Comparison of ENCODE assay signal across 11 cellular contexts in genomic region chr10:73814896-73815718, GRCh38. TPM values are rescaled to one million over a fixed set of nuclear protein-coding genes. Genes with fewer than 3 reads are reported as not detected.
DNase-seq lines count a peak whose midpoint lies in the region; ATAC-seq, FAIRE-seq and TF ChIP-seq lines count a peak whose summit lies in the region.
"Had no signal": no experiment of that assay in that cellular context is flagged by ENCODE, and none has a peak within 500 bp of the region (broad histone marks: within the 10 kb centered on the region; RNA-seq: fewer than 3 reads in every experiment).

No MANE protein-coding gene starts in this region.

- no TSS peak for BruUV-seq in K562 (replicated peaks; lab: Mats Ljungman, UMichigan)

- no peak overlapping the region for H3K27ac ChIP-seq in DND-41 (ENCODE audit: low read length)
- peak overlapping the region; percentile 48; the same call in 1 of the 3 replicates for H3K27ac ChIP-seq in K562 (ENCODE audit: extremely low read depth, low read depth, low read length)

- no peak overlapping the region for H2AFZ ChIP-seq in DND-41 (ENCODE audit: low read depth, low read length)
- no peak overlapping the region for H2AFZ ChIP-seq in K562 (ENCODE audit: low read depth, low read length)

- peaks cover 2% of the 10 kb centered on the region for H3K36me3 Mint-ChIP-seq in IgD-negative memory B cell
- no peaks in the 10 kb centered on the region for H3K36me3 Mint-ChIP-seq in neural crest cell (ENCODE audit: low read depth)
- H3K36me3 Mint-ChIP-seq in activated T-helper 2 cell treated with anti-CD3 and anti-CD28 coated beads, Interferon-gamma antibody, Interleukin-2, Interleukin-4, amounts not matched to agents 10 μg/mL and 5 μg/mL and 100 μg/mL, durations not matched to agents 14 hours and 24 hours and 36 hours (ENCODE audit: low read depth): peaks cover 39% of the 10 kb centered on the region

- no peak overlapping the region for H3K9ac ChIP-seq in DND-41 (ENCODE audit: low read depth, low read length)
- H3K9ac ChIP-seq in K562 (ENCODE audit: insufficient read depth in 1 of 2, low read depth in 2 of 2, low read length in 2 of 2): peak overlapping the region in 1 of 2 experiments; percentile 20; a peak in 2 of 4 replicates

- peaks cover 14% of the 10 kb centered on the region for H3K79me2 ChIP-seq in DND-41 (ENCODE audit: insufficient read depth, low read length)
- H3K79me2 ChIP-seq in K562 (ENCODE audit: control insufficient read depth, insufficient read depth, low read length): peaks cover 13% of the 10 kb centered on the region

- no peaks in the 10 kb centered on the region for H3K27me3 ChIP-seq in DND-41 (ENCODE audit: insufficient read depth, low read length, poor library complexity)
- no peaks in the 10 kb centered on the region for H3K27me3 ChIP-seq in K562 (ENCODE audit: control insufficient read depth in 2 of 2, insufficient read depth in 2 of 2, low read length in 2 of 2)
- H3K27me3 ChIP-seq: gastroesophageal sphincter had no signal

- no peak for TF ChIP-seq POLR2A in K562 (conservative IDR thresholded peaks at IDR 0.05)

- no peaks in the 10 kb centered on the region for H3K27me3 Mint-ChIP-seq in IgD-negative memory B cell
- H3K27me3 Mint-ChIP-seq in neural crest cell (ENCODE audit: low read depth): no peaks in the 10 kb centered on the region
- no peaks in the 10 kb centered on the region for H3K27me3 Mint-ChIP-seq in activated T-helper 2 cell treated with anti-CD3 and anti-CD28 coated beads, Interferon-gamma antibody, Interleukin-2, Interleukin-4, amounts not matched to agents 10 μg/mL and 5 μg/mL and 100 μg/mL, durations not matched to agents 14 hours and 24 hours and 36 hours (ENCODE audit: low read depth)
- H3K27me3 Mint-ChIP-seq: stimulated activated naive CD8-positive, alpha-beta T cell treated with anti-CD3 and anti-CD28 coated beads, Interleukin-15, Interleukin-2, amounts not matched to agents 100 ng/mL and 50 ng/mL, for 24 hours had no signal

- peak overlapping the region in 2 of 3 donors; percentile 5 to 32 for H3K27ac Mint-ChIP-seq in IgD-negative memory B cell
- H3K27ac Mint-ChIP-seq in neural crest cell (ENCODE audit: unreplicated experiment): no peak overlapping the region
- no peak overlapping the region for H3K27ac Mint-ChIP-seq in activated T-helper 2 cell treated with anti-CD3 and anti-CD28 coated beads, Interferon-gamma antibody, Interleukin-2, Interleukin-4, amounts not matched to agents 10 μg/mL and 5 μg/mL and 100 μg/mL, durations not matched to agents 14 hours and 24 hours and 36 hours
- H3K27ac Mint-ChIP-seq: stimulated activated naive CD8-positive, alpha-beta T cell treated with anti-CD3 and anti-CD28 coated beads, Interleukin-15, Interleukin-2, amounts not matched to agents 100 ng/mL and 50 ng/mL, for 24 hours had no signal

- no peaks in the 10 kb centered on the region for H3K9me3 ChIP-seq in DND-41 (ENCODE audit: insufficient read depth, low read length, severe bottlenecking)
- no peaks in the 10 kb centered on the region for H3K9me3 ChIP-seq in K562 (replicated peaks; ENCODE audit: control insufficient read depth, insufficient read depth, low read depth, low read length)
- H3K9me3 ChIP-seq: gastroesophageal sphincter had no signal

- H4K20me1 ChIP-seq in DND-41 (ENCODE audit: insufficient read depth, low read length) (peaks cover 10% of the 10 kb centered on the region), K562 (replicated peaks; ENCODE audit: control insufficient read depth, insufficient read depth, low read length) (no peaks in the 10 kb centered on the region)

- peak; percentile 56 for FAIRE-seq in K562 (lab: Jason Lieb, UNC)

- H3K36me3 ChIP-seq in DND-41 (ENCODE audit: insufficient read depth, low read length) (peaks cover 54% of the 10 kb centered on the region), K562 (ENCODE audit: control insufficient read depth, insufficient read depth, low read length) (peaks cover 39% of the 10 kb centered on the region; the same call in 1 of the 3 replicates)

- no peak for TF ChIP-seq EP300 in K562 (IDR thresholded peaks at IDR 0.05; ENCODE audit: low read length)

- H3K4me2 ChIP-seq in DND-41 (ENCODE audit: insufficient read depth, low read length) (no peak overlapping the region), K562 (ENCODE audit: insufficient read depth, low read length) (no peak overlapping the region)

- CTCF ChIA-PET in K562 (lab: Yijun Ruan, JAX; ENCODE audit: low intra/inter-chr PET ratio): interaction anchor here (0.5 to 0.6 kb wide), 2 partner anchors 37 to 549 kb away, joined by 3 read pairs; no protein-coding TSS in a partner anchor

- TF ChIP-seq RAD21 in K562 (CRISPR knock-in tag; conservative IDR thresholded peaks at IDR 0.05 in 1 of 2, IDR thresholded peaks at IDR 0.05 in 1 of 2): no peak

- ATAC-seq in DND-41 (ENCODE audit: insufficient read depth, low read depth) (no peak), K562 (no peak)
- ATAC-seq: gastroesophageal sphincter had no signal

- H3K9me1 ChIP-seq in K562 (ENCODE audit: control insufficient read depth, insufficient read depth, low read length): no peaks in the 10 kb centered on the region

- H3K9me3 Mint-ChIP-seq in IgD-negative memory B cell: no peaks in the 10 kb centered on the region
- H3K9me3 Mint-ChIP-seq in neural crest cell: no peaks in the 10 kb centered on the region
- no peaks in the 10 kb centered on the region for H3K9me3 Mint-ChIP-seq in activated T-helper 2 cell treated with anti-CD3 and anti-CD28 coated beads, Interferon-gamma antibody, Interleukin-2, Interleukin-4, amounts not matched to agents 10 μg/mL and 5 μg/mL and 100 μg/mL, durations not matched to agents 14 hours and 24 hours and 36 hours
- H3K9me3 Mint-ChIP-seq: stimulated activated naive CD8-positive, alpha-beta T cell treated with anti-CD3 and anti-CD28 coated beads, Interleukin-15, Interleukin-2, amounts not matched to agents 100 ng/mL and 50 ng/mL, for 24 hours had no signal

- POLR2A ChIA-PET in K562 (lab: Yijun Ruan, JAX): interaction anchor here (0.8 to 1.7 kb wide), 6 partner anchors 15 to 40 kb away, joined by 3 to 12 read pairs (median 4); partner anchors contain the start of gene CHCHD1

- H3K4me3 Mint-ChIP-seq in IgD-negative memory B cell (peak overlapping the region in 1 of 4 donors; percentile 12), neural crest cell (no peak overlapping the region)
- H3K4me3 Mint-ChIP-seq in activated T-helper 2 cell treated with anti-CD3 and anti-CD28 coated beads, Interferon-gamma antibody, Interleukin-2, Interleukin-4, amounts not matched to agents 10 μg/mL and 5 μg/mL and 100 μg/mL, durations not matched to agents 14 hours and 24 hours and 36 hours (ENCODE audit: low read depth): no peak overlapping the region
- H3K4me3 Mint-ChIP-seq: stimulated activated naive CD8-positive, alpha-beta T cell treated with anti-CD3 and anti-CD28 coated beads, Interleukin-15, Interleukin-2, amounts not matched to agents 100 ng/mL and 50 ng/mL, for 24 hours had no signal

- in situ Hi-C loops in K562 (cut with MboI): no loop called here

- 74% methylated on average over 22 of the region's 22 CpGs for WGBS in K562 (ENCODE audit: insufficient coverage, low coverage, missing lambda C conversion rate)

- peaks cover 0 to 4% (median 3%) of the 10 kb centered on the region in 3 donors for H3K4me1 Mint-ChIP-seq in IgD-negative memory B cell
- H3K4me1 Mint-ChIP-seq in neural crest cell: peaks cover 11% of the 10 kb centered on the region
- H3K4me1 Mint-ChIP-seq in activated T-helper 2 cell treated with anti-CD3 and anti-CD28 coated beads, Interferon-gamma antibody, Interleukin-2, Interleukin-4, amounts not matched to agents 10 μg/mL and 5 μg/mL and 100 μg/mL, durations not matched to agents 14 hours and 24 hours and 36 hours (ENCODE audit: low read depth): peaks cover 4% of the 10 kb centered on the region

- peaks cover 12% of the 10 kb centered on the region for H3K4me1 ChIP-seq in DND-41 (ENCODE audit: insufficient read depth, low read length)
- peaks cover 49 to 60% of the 10 kb centered on the region in 2 experiments for H3K4me1 ChIP-seq in K562 (replicated peaks in 1 of 2; ENCODE audit: control insufficient read depth in 2 of 2, insufficient read depth in 2 of 2, low read length in 2 of 2)

- H3K4me3 ChIP-seq in DND-41 (ENCODE audit: low read depth in 1 of 2, low read length in 2 of 2) (no peak overlapping the region), K562 (no peak overlapping the region)
- H3K4me3 ChIP-seq: gastroesophageal sphincter had no signal

- peak; percentile 44 for TF ChIP-seq CTCF in DND-41 (IDR thresholded peaks at IDR 0.05; ENCODE audit: borderline replicate concordance, extremely low read depth, low read length, poor library complexity, severe bottlenecking)
- TF ChIP-seq CTCF in K562 (IDR thresholded peaks at IDR 0.05 in 2 of 3, conservative IDR thresholded peaks at IDR 0.05 in 1 of 3; ENCODE audit: insufficient read depth in 2 of 3, low read depth in 1 of 3, low read length in 3 of 3): peak; percentile 50 to 70 (median 52); a peak in 5 of 6 replicates
- TF ChIP-seq CTCF in neural crest cell (conservative IDR thresholded peaks at IDR 0.05): peak; percentile 40

- intact Hi-C loops in K562 (cut with micrococcal nuclease): loop anchor here (2.0 kb wide), 1 partner anchor 40 kb away; no protein-coding TSS in a partner anchor
- intact Hi-C loops in activated T-helper 2 cell treated with anti-CD3 and anti-CD28 coated beads, Interferon-gamma antibody, Interleukin-2, Interleukin-4, amounts not matched to agents 10 μg/mL and 5 μg/mL and 100 μg/mL, durations not matched to agents 14 hours and 24 hours and 36 hours (cut with micrococcal nuclease): loop anchor here (5.0 kb wide), 1 partner anchor 43 kb away; a partner anchor contains a TSS

- DNase-seq in DND-41: no peak
- DNase-seq in K562 (ENCODE audit: extremely low read depth in 1 of 4, low spot score in 3 of 4): peak; percentile 67 to 81 (median 80)
- no peak for DNase-seq in neural crest cell (ENCODE audit: low read depth, low spot score)
- no peak for DNase-seq in activated T-helper 2 cell treated with anti-CD3 and anti-CD28 coated beads, Interferon-gamma antibody, Interleukin-2, Interleukin-4, amounts not matched to agents 10 μg/mL and 5 μg/mL and 100 μg/mL, durations not matched to agents 14 hours and 24 hours and 36 hours (ENCODE audit: low spot score)
- DNase-seq in NOMO-1 treated with DMSO at 0.1 percent for 48 hours (lab: John Stamatoyannopoulos, UW; ENCODE audit: unreplicated experiment): no peak
- DNase-seq in nucleus accumbens (lab: John Stamatoyannopoulos, UW): no peak
- no peak for DNase-seq in amygdala (lab: John Stamatoyannopoulos, UW)
- DNase-seq: Right ventricle myocardium superior had no signal

RNA-seq across cellular contexts. Expression of gene NDST2, which starts 3.7 kb away (rescaled TPM):
- polyA plus RNA-seq in IgD-negative memory B cell (21.4 TPM), K562 (2011; rRNA removed) (23.8 and 31.6 TPM in 2 replicates), K562 (2014; fragmentation: Illumina TruSeq; extraction: Trizol) (22.6 TPM in 2 replicates), K562 (2014; fragmentation: Nextera tagmentation; extraction: Ambion mirVana) (1 to 10 TPM; 4.7 to 6.3 TPM), K562 (2014; rRNA removed) (30.5 and 31.4 TPM in 2 replicates)
- total RNA-seq in K562 (2011; cell fraction: chromatin; rRNA removed; ENCODE audit: low replicate concordance): 130 and 235 TPM in 2 replicates
- 102 and 121 TPM in 2 replicates for total RNA-seq in K562 (2011; cell fraction: nucleolus; rRNA removed)
- total RNA-seq in K562 (2011; cell fraction: nucleoplasm; rRNA removed): 108 and 109 TPM in 2 replicates
- total RNA-seq in K562 (2014; rRNA removed) (27.2 and 32.1 TPM in 2 replicates), K562 (2014; rRNA removed; fragmentation: Illumina TruSeq; extraction: Trizol) (12.5 and 14.7 TPM in 2 replicates), K562 (2015; rRNA removed; fragmentation: Illumina TruSeq; extraction: Trizol) (18.2 and 19.6 TPM in 2 replicates), K562 (2021) (33.9 and 35.7 TPM in 2 replicates), neural crest cell (27.6 and 35.7 TPM in 2 replicates)
- polyA plus RNA-seq in K562 (2011; cell fraction: cytosol; rRNA removed): 23.7 and 30.6 TPM in 2 replicates
- 99.8 and 108 TPM in 2 replicates for polyA plus RNA-seq in K562 (2011; cell fraction: nucleus; rRNA removed)
- polyA plus RNA-seq in K562 (2012): 42.1 and 123 TPM in 2 replicates
- polyA minus RNA-seq in K562 (2011; rRNA and poly(A)+ RNA removed): 22.0 and 23.5 TPM in 2 replicates
- polyA minus RNA-seq in K562 (2011; cell fraction: cytosol; rRNA and poly(A)+ RNA removed): 12.5 and 14.2 TPM in 2 replicates
- 44.3 and 53.9 TPM in 2 replicates for polyA minus RNA-seq in K562 (2011; cell fraction: nucleus; rRNA and poly(A)+ RNA removed)
- total RNA-seq in activated T-helper 2 cell treated with anti-CD3 and anti-CD28 coated beads, Interferon-gamma antibody, Interleukin-2, Interleukin-4, amounts not matched to agents 10 μg/mL and 5 μg/mL and 100 μg/mL, durations not matched to agents 14 hours and 24 hours and 36 hours: 46.5 and 46.9 TPM in 2 replicates

RNA-seq across cellular contexts. Expression of gene ZSWIM8, which starts 29.7 kb away (rescaled TPM):
- polyA plus RNA-seq in IgD-negative memory B cell: 15.2 TPM
- 202 and 543 TPM in 2 replicates for total RNA-seq in K562 (2011; cell fraction: chromatin; rRNA removed; ENCODE audit: low replicate concordance)
- total RNA-seq in K562 (2011; cell fraction: nucleolus; rRNA removed): 249 and 295 TPM in 2 replicates
- 177 and 202 TPM in 2 replicates for total RNA-seq in K562 (2011; cell fraction: nucleoplasm; rRNA removed)
- 21.9 and 34.2 TPM in 2 replicates for total RNA-seq in K562 (2014; rRNA removed)
- total RNA-seq in K562 (2014; rRNA removed; fragmentation: Illumina TruSeq; extraction: Trizol): 14.9 and 15.0 TPM in 2 replicates
- total RNA-seq in K562 (2015; rRNA removed; fragmentation: Illumina TruSeq; extraction: Trizol): 26.7 and 30.0 TPM in 2 replicates
- 43.4 and 45.6 TPM in 2 replicates for total RNA-seq in K562 (2021)
- 35.1 and 76.4 TPM in 2 replicates for polyA plus RNA-seq in K562 (2011; rRNA removed)
- polyA plus RNA-seq in K562 (2011; cell fraction: cytosol; rRNA removed): 51.3 and 87.4 TPM in 2 replicates
- polyA plus RNA-seq in K562 (2011; cell fraction: nucleus; rRNA removed): 367 and 476 TPM in 2 replicates
- 41.4 and 84.7 TPM in 2 replicates for polyA plus RNA-seq in K562 (2012)
- 40.7 and 51.3 TPM in 2 replicates for polyA plus RNA-seq in K562 (2014; fragmentation: Illumina TruSeq; extraction: Trizol)
- polyA plus RNA-seq in K562 (2014; fragmentation: Nextera tagmentation; extraction: Ambion mirVana): 1 to 10 TPM; 5.6 to 6.2 TPM
- 38.4 and 47.8 TPM in 2 replicates for polyA plus RNA-seq in K562 (2014; rRNA removed)
- polyA minus RNA-seq in K562 (2011; rRNA and poly(A)+ RNA removed): 34.3 and 47.0 TPM in 2 replicates
- 38.9 and 42.1 TPM in 2 replicates for polyA minus RNA-seq in K562 (2011; cell fraction: cytosol; rRNA and poly(A)+ RNA removed)
- 56.4 and 72.0 TPM in 2 replicates for polyA minus RNA-seq in K562 (2011; cell fraction: nucleus; rRNA and poly(A)+ RNA removed)
- total RNA-seq in neural crest cell: 74.9 and 75.7 TPM in 2 replicates
- total RNA-seq in activated T-helper 2 cell treated with anti-CD3 and anti-CD28 coated beads, Interferon-gamma antibody, Interleukin-2, Interleukin-4, amounts not matched to agents 10 μg/mL and 5 μg/mL and 100 μg/mL, durations not matched to agents 14 hours and 24 hours and 36 hours: 50.0 and 55.3 TPM in 2 replicates

RNA-seq across cellular contexts. Expression of gene CHCHD1, which starts 33.3 kb away (rescaled TPM):
- 54.4 TPM for polyA plus RNA-seq in IgD-negative memory B cell
- 21.6 and 37.5 TPM in 2 replicates for total RNA-seq in K562 (2011; cell fraction: chromatin; rRNA removed; ENCODE audit: low replicate concordance)
- total RNA-seq in K562 (2011; cell fraction: nucleolus; rRNA removed): 20.1 and 25.8 TPM in 2 replicates
- total RNA-seq in K562 (2011; cell fraction: nucleoplasm; rRNA removed): 37.9 and 46.2 TPM in 2 replicates
- total RNA-seq in K562 (2014; rRNA removed): 82.9 and 130 TPM in 2 replicates
- total RNA-seq in K562 (2014; rRNA removed; fragmentation: Illumina TruSeq; extraction: Trizol): 68.2 and 79.6 TPM in 2 replicates
- 69.6 and 83.4 TPM in 2 replicates for total RNA-seq in K562 (2015; rRNA removed; fragmentation: Illumina TruSeq; extraction: Trizol)
- total RNA-seq in K562 (2021): 52.9 and 54.9 TPM in 2 replicates
- 84.9 and 110 TPM in 2 replicates for polyA plus RNA-seq in K562 (2011; rRNA removed)
- 54.8 and 55.0 TPM in 2 replicates for polyA plus RNA-seq in K562 (2011; cell fraction: cytosol; rRNA removed)
- polyA plus RNA-seq in K562 (2011; cell fraction: nucleus; rRNA removed): 33.4 and 48.1 TPM in 2 replicates
- 70.3 and 131 TPM in 2 replicates for polyA plus RNA-seq in K562 (2012)
- polyA plus RNA-seq in K562 (2014; fragmentation: Illumina TruSeq; extraction: Trizol): 59.5 and 75.0 TPM in 2 replicates
- 100 to 1,000 TPM in 1 of 2 experiments, 10 to 100 TPM in 1; 89.7 to 114 TPM for polyA plus RNA-seq in K562 (2014; fragmentation: Nextera tagmentation; extraction: Ambion mirVana)
- polyA plus RNA-seq in K562 (2014; rRNA removed): 126 and 135 TPM in 2 replicates
- 21.0 and 21.1 TPM in 2 replicates for polyA minus RNA-seq in K562 (2011; rRNA and poly(A)+ RNA removed)
- 11.0 and 14.1 TPM in 2 replicates for polyA minus RNA-seq in K562 (2011; cell fraction: cytosol; rRNA and poly(A)+ RNA removed)
- polyA minus RNA-seq in K562 (2011; cell fraction: nucleus; rRNA and poly(A)+ RNA removed): 11.0 and 27.2 TPM in 2 replicates
- total RNA-seq in neural crest cell: 34.8 and 38.9 TPM in 2 replicates
- total RNA-seq in activated T-helper 2 cell treated with anti-CD3 and anti-CD28 coated beads, Interferon-gamma antibody, Interleukin-2, Interleukin-4, amounts not matched to agents 10 μg/mL and 5 μg/mL and 100 μg/mL, durations not matched to agents 14 hours and 24 hours and 36 hours: 33.0 and 35.2 TPM in 2 replicates

RNA-seq across cellular contexts. Expression of gene CAMK2G, which starts 59.2 kb away (rescaled TPM):
- polyA plus RNA-seq in IgD-negative memory B cell: 7.2 TPM
- 79.9 and 93.7 TPM in 2 replicates for total RNA-seq in K562 (2011; cell fraction: chromatin; rRNA removed; ENCODE audit: low replicate concordance)
- total RNA-seq in K562 (2011; cell fraction: nucleolus; rRNA removed): 44.9 and 53.3 TPM in 2 replicates
- 65.0 and 92.5 TPM in 2 replicates for total RNA-seq in K562 (2011; cell fraction: nucleoplasm; rRNA removed)
- 23.4 and 26.7 TPM in 2 replicates for total RNA-seq in K562 (2014; rRNA removed)
- total RNA-seq in K562 (2014; rRNA removed; fragmentation: Illumina TruSeq; extraction: Trizol): 22.3 and 25.1 TPM in 2 replicates
- total RNA-seq in K562 (2015; rRNA removed; fragmentation: Illumina TruSeq; extraction: Trizol): 32.2 and 33.2 TPM in 2 replicates
- total RNA-seq in K562 (2021): 29.5 and 32.6 TPM in 2 replicates
- 37.5 and 41.6 TPM in 2 replicates for polyA plus RNA-seq in K562 (2011; rRNA removed)
- 33.0 and 39.7 TPM in 2 replicates for polyA plus RNA-seq in K562 (2011; cell fraction: cytosol; rRNA removed)
- polyA plus RNA-seq in K562 (2011; cell fraction: nucleus; rRNA removed): 69.4 and 73.5 TPM in 2 replicates
- polyA plus RNA-seq in K562 (2012): 27.5 and 30.5 TPM in 2 replicates
- polyA plus RNA-seq in K562 (2014; fragmentation: Illumina TruSeq; extraction: Trizol): 35.5 and 37.9 TPM in 2 replicates
- 10 to 100 TPM in 1 of 2 experiments, 1 to 10 TPM in 1; 9.0 to 10.4 TPM for polyA plus RNA-seq in K562 (2014; fragmentation: Nextera tagmentation; extraction: Ambion mirVana)
- polyA plus RNA-seq in K562 (2014; rRNA removed): 36.2 and 37.2 TPM in 2 replicates
- 31.1 and 31.9 TPM in 2 replicates for polyA minus RNA-seq in K562 (2011; rRNA and poly(A)+ RNA removed)
- polyA minus RNA-seq in K562 (2011; cell fraction: cytosol; rRNA and poly(A)+ RNA removed): 18.9 and 20.7 TPM in 2 replicates
- 25.0 and 38.0 TPM in 2 replicates for polyA minus RNA-seq in K562 (2011; cell fraction: nucleus; rRNA and poly(A)+ RNA removed)
- 25.5 and 25.7 TPM in 2 replicates for total RNA-seq in neural crest cell
- 25.8 and 26.4 TPM in 2 replicates for total RNA-seq in activated T-helper 2 cell treated with anti-CD3 and anti-CD28 coated beads, Interferon-gamma antibody, Interleukin-2, Interleukin-4, amounts not matched to agents 10 μg/mL and 5 μg/mL and 100 μg/mL, durations not matched to agents 14 hours and 24 hours and 36 hours

Comparison
In these comparisons a context has a peak if more than half of its experiments do, and no peak if none do; other contexts are left out.
1. DNase-seq: peak in K562 (4 of 4); none in DND-41 (single experiment), neural crest cell (single experiment), activated T-helper 2 cell treated with anti-CD3 and anti-CD28 coated beads, Interferon-gamma antibody, Interleukin-2, Interleukin-4, amounts not matched to agents 10 μg/mL and 5 μg/mL and 100 μg/mL, durations not matched to agents 14 hours and 24 hours and 36 hours (single experiment), NOMO-1 treated with DMSO at 0.1 percent for 48 hours (single experiment), nucleus accumbens (0 of 56) and amygdala (0 of 56).
2. H3K27ac Mint-ChIP-seq: peak in IgD-negative memory B cell (2 of 3); none in neural crest cell (single experiment) and activated T-helper 2 cell treated with anti-CD3 and anti-CD28 coated beads, Interferon-gamma antibody, Interleukin-2, Interleukin-4, amounts not matched to agents 10 μg/mL and 5 μg/mL and 100 μg/mL, durations not matched to agents 14 hours and 24 hours and 36 hours (single experiment).
3. Peak in every context shown above with its lines, with median percentiles within 50 percentile points of each other: CTCF ChIP-seq.